Comparison of ENCODE assay signal across 8 cellular contexts in the genomic region with DNA sequence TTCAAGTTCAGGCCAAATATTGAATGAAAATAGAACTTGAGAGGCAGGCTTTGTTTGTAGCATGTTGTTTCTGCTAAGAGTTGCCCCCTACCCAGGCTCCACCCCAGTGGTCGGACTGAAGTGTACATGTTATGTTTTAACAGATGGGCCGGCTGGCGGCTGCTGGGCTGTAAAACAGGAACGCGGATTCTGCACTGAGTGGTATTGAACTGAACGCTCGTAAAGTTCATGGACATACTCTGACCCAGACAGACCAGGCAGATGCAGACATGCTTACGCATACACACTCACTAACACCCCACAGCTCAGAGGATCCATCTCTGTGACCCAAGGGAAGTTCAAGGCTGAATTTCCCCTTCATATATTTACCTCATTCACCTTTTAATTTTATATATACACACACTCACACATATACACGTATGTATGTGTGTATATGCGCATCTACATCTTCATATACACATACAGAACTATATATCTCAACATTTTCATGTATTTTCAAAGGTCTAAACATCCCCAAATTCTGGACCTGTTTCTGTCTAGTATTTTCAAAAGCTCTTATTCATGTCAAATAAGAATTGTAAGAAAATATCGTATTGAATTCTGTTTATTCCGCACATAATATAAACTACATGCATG. TPM values are rescaled to one million over a fixed set of nuclear protein-coding genes. Genes with fewer than 3 reads are reported as not detected.
DNase-seq lines count a peak whose midpoint lies in the region; ATAC-seq and TF ChIP-seq lines count a peak whose summit lies in the region.

No MANE protein-coding gene starts in this region.

- H3K4me3 ChIP-seq in PC-9 (peak overlapping the region; percentile 81; the same call in 1 of the 2 replicates), esophagus muscularis mucosa (peak overlapping the region; percentile 74 to 84 (median 81))

- no TSS peak for BruUV-seq in PC-9 (replicated peaks; lab: Mats Ljungman, UMichigan)

- H3K36me3 ChIP-seq in PC-9 (ENCODE audit: low read depth): no peaks in the 10 kb centered on the region
- H3K36me3 ChIP-seq in esophagus muscularis mucosa: no peaks in the 10 kb centered on the region

- POLR2A ChIA-PET in PC-9 (lab: Charles Lee; ENCODE audit: unreplicated experiment): no interaction called here

- H3K4me3 Mint-ChIP-seq in progenitor cell of endocrine pancreas (ENCODE audit: low read depth): peak overlapping the region; percentile 90

- H3K36me3 Mint-ChIP-seq in progenitor cell of endocrine pancreas (ENCODE audit: insufficient read depth): no peaks in the 10 kb centered on the region

- DNase-seq in Right ventricle myocardium inferior (ENCODE audit: missing footprints): peak; percentile 72
- no peak for DNase-seq in left cardiac atrium
- DNase-seq in PC-9: no peak
- DNase-seq in esophagus muscularis mucosa (ENCODE audit: extremely low spot score): no peak
- DNase-seq in progenitor cell of endocrine pancreas (ENCODE audit: low spot score, unreplicated experiment): no peak
- DNase-seq in GM03348 (ENCODE audit: low spot score): no peak
- DNase-seq in activated effector memory CD4-positive, alpha-beta T cell treated with Interleukin-2 at 50 U/mL for 16 hours: no peak

- 64% methylated on average over 12 of the region's 12 CpGs for WGBS in esophagus muscularis mucosa

- TF ChIP-seq POLR2A in esophagus muscularis mucosa (IDR thresholded peaks at IDR 0.05; ENCODE audit: low read depth): no peak

- peaks cover 4% of the 10 kb centered on the region; the same call in 1 of the 2 replicates for H3K4me1 ChIP-seq in PC-9 (replicated peaks; ENCODE audit: insufficient read depth)
- peaks cover 6 to 21% (median 19%) of the 10 kb centered on the region in 4 donors for H3K4me1 ChIP-seq in esophagus muscularis mucosa

- H3K27me3 Mint-ChIP-seq in progenitor cell of endocrine pancreas: peaks cover 21% of the 10 kb centered on the region

- H2AFZ ChIP-seq in PC-9: no peak overlapping the region

- no peak overlapping the region for H3K27ac ChIP-seq in PC-9
- no peak overlapping the region for H3K27ac ChIP-seq in esophagus muscularis mucosa (replicated peaks in 1 of 4)

- no peaks in the 10 kb centered on the region for H3K9me2 ChIP-seq in PC-9 (ENCODE audit: insufficient read depth)

- peaks cover 26% of the 10 kb centered on the region for H3K4me1 Mint-ChIP-seq in progenitor cell of endocrine pancreas (ENCODE audit: low read depth)

- TF ChIP-seq CTCF in PC-9 (conservative IDR thresholded peaks at IDR 0.05) (no peak), esophagus muscularis mucosa (IDR thresholded peaks at IDR 0.05) (no peak), progenitor cell of endocrine pancreas (IDR thresholded peaks at IDR 0.05; ENCODE audit: unreplicated experiment) (no peak)

- H3K9me3 Mint-ChIP-seq in progenitor cell of endocrine pancreas (ENCODE audit: low read depth): no peaks in the 10 kb centered on the region

- H3K79me2 ChIP-seq in PC-9 (ENCODE audit: low read depth): no peaks in the 10 kb centered on the region

- ATAC-seq in Right ventricle myocardium inferior: no peak
- ATAC-seq in left cardiac atrium: no peak
- no peak for ATAC-seq in GM18517 (IDR thresholded peaks at IDR 0.05; ENCODE audit: unreplicated experiment)

- H3K27ac Mint-ChIP-seq in progenitor cell of endocrine pancreas: peak overlapping the region; percentile 70

- peak overlapping the region; percentile 79 for H3K4me2 ChIP-seq in PC-9

- TF ChIP-seq EP300 in esophagus muscularis mucosa (IDR thresholded peaks at IDR 0.05): no peak

- H4K20me1 ChIP-seq in PC-9 (ENCODE audit: insufficient read depth): no peaks in the 10 kb centered on the region

- CTCF ChIA-PET in PC-9 (lab: Charles Lee): no interaction called here

- intact Hi-C loops in Right ventricle myocardium inferior (cut with DNase I): loop anchor here (5.0 kb wide), 1 partner anchor 57 kb away; no protein-coding TSS in a partner anchor
- intact Hi-C loops in left cardiac atrium (cut with DNase I): loop anchor here in 1 of 2 donors (10.0 kb wide), 1 partner anchor 54 kb away; no protein-coding TSS in a partner anchor
- intact Hi-C loops in PC-9 (cut with micrococcal nuclease; ENCODE audit: unreplicated experiment): no loop called here
- intact Hi-C loops in esophagus muscularis mucosa (cut with DNase I): no loop called here

- H3F3A ChIP-seq in PC-9 (ENCODE audit: insufficient read depth, low read depth): no peaks in the 10 kb centered on the region

- H3K27me3 ChIP-seq in PC-9 (ENCODE audit: insufficient read depth, low read depth): no peaks in the 10 kb centered on the region
- H3K27me3 ChIP-seq in esophagus muscularis mucosa: peaks cover 0 to 16% (median 0%) of the 10 kb centered on the region in 4 donors

- H3K9me3 ChIP-seq in PC-9 (ENCODE audit: insufficient read depth, low read depth): no peaks in the 10 kb centered on the region
- H3K9me3 ChIP-seq in esophagus muscularis mucosa: no peaks in the 10 kb centered on the region

RNA-seq across cellular contexts. Expression of a gene that starts 1.4 kb away (rescaled TPM):
- total RNA-seq in Right ventricle myocardium inferior (30.1 TPM), left cardiac atrium (10 to 100 TPM; 17.4 to 23.8 TPM), PC-9 (2021) (0.35 and 0.75 TPM in 2 replicates), esophagus muscularis mucosa (10 to 100 TPM in 1 of 4 donors, 1 to 10 TPM in 3; 1.7 to 13.9 (median 2.5) TPM), progenitor cell of endocrine pancreas (10.3 and 11.6 TPM in 2 replicates)

RNA-seq across cellular contexts. Expression of a gene that starts 44.4 kb away (rescaled TPM):
- total RNA-seq in Right ventricle myocardium inferior (11.4 TPM), left cardiac atrium (1 to 10 TPM; 5.9 to 7.8 TPM), PC-9 (2021) (9.8 and 9.9 TPM in 2 replicates), esophagus muscularis mucosa (1 to 10 TPM in 3 of 4 donors, under 1 TPM in 1; 0.98 to 2.3 (median 1.6) TPM), progenitor cell of endocrine pancreas (9.1 and 9.9 TPM in 2 replicates)
